Comparison of ENCODE assay signal across 1 cellular context in the genomic region with DNA sequence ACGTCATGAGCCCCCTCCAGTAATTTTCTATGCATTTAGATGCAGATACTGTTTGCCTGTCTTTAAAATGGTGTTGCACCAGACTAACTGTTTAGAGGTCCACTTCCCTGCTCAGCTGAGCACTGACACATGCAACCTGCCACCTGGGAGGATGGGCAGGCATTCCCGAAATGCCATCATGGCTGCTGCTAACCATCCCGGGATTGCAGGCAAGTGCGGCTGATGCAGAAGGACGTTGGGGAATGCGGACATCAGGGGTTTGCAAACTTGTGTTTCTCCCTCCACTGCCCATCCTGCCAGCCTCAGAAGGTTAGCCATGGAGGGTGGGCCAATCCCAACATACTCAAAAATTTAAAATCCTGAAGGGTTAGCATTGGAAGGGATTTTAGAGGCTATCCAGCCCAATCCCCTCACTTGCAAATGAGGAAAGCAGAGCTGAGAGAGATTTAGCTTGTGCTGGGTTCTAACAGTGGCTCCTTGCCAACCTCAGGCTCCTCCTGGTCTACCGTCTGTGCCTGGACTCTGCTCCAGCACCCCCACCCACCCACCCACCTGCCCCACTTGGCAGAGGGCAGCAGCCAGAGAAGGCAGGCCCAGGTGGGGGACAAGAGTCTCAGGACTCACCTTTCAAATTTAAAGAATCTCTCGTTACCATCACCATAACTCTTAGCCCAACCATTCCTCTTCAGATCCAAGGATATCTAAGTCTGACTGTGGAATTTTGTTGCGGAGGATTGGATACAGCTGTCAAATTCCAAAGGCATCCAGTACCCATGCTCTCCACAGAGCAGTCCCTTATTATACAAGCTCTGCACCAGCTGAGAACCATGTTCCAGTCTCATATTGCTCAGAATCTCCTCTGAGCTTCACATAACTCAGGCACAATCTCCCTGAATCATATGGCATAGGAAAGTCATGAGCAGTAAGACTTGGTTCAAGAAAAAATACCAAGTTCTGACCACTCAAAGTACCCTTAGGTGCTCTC.
TF ChIP-seq lines count a peak whose summit lies in the region.

No MANE protein-coding gene starts in this region.

TF ChIP-seq in GM23338, 12 proteins besides CTCF, POLR2A, EP300 and RAD21 (continued from another document):
- TF ChIP-seq, protein P1, sequence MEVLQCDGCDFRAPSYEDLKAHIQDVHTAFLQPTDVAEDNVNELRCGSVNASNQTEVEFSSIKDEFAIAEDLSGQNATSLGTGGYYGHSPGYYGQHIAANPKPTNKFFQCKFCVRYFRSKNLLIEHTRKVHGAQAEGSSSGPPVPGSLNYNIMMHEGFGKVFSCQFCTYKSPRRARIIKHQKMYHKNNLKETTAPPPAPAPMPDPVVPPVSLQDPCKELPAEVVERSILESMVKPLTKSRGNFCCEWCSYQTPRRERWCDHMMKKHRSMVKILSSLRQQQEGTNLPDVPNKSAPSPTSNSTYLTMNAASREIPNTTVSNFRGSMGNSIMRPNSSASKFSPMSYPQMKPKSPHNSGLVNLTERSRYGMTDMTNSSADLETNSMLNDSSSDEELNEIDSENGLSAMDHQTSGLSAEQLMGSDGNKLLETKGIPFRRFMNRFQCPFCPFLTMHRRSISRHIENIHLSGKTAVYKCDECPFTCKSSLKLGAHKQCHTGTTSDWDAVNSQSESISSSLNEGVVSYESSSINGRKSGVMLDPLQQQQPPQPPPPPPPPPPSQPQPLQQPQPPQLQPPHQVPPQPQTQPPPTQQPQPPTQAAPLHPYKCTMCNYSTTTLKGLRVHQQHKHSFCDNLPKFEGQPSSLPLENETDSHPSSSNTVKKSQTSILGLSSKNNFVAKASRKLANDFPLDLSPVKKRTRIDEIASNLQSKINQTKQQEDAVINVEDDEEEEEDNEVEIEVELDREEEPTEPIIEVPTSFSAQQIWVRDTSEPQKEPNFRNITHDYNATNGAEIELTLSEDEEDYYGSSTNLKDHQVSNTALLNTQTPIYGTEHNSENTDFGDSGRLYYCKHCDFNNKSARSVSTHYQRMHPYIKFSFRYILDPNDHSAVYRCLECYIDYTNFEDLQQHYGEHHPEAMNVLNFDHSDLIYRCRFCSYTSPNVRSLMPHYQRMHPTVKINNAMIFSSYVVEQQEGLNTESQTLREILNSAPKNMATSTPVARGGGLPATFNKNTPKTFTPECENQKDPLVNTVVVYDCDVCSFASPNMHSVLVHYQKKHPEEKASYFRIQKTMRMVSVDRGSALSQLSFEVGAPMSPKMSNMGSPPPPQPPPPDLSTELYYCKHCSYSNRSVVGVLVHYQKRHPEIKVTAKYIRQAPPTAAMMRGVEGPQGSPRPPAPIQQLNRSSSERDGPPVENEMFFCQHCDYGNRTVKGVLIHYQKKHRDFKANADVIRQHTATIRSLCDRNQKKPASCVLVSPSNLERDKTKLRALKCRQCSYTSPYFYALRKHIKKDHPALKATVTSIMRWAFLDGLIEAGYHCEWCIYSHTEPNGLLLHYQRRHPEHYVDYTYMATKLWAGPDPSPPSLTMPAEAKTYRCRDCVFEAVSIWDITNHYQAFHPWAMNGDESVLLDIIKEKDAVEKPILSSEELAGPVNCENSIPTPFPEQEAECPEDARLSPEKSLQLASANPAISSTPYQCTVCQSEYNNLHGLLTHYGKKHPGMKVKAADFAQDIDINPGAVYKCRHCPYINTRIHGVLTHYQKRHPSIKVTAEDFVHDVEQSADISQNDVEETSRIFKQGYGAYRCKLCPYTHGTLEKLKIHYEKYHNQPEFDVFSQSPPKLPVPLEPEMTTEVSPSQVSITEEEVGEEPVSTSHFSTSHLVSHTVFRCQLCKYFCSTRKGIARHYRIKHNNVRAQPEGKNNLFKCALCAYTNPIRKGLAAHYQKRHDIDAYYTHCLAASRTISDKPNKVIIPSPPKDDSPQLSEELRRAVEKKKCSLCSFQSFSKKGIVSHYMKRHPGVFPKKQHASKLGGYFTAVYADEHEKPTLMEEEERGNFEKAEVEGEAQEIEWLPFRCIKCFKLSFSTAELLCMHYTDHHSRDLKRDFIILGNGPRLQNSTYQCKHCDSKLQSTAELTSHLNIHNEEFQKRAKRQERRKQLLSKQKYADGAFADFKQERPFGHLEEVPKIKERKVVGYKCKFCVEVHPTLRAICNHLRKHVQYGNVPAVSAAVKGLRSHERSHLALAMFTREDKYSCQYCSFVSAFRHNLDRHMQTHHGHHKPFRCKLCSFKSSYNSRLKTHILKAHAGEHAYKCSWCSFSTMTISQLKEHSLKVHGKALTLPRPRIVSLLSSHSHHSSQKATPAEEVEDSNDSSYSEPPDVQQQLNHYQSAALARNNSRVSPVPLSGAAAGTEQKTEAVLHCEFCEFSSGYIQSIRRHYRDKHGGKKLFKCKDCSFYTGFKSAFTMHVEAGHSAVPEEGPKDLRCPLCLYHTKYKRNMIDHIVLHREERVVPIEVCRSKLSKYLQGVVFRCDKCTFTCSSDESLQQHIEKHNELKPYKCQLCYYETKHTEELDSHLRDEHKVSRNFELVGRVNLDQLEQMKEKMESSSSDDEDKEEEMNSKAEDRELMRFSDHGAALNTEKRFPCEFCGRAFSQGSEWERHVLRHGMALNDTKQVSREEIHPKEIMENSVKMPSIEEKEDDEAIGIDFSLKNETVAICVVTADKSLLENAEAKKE (CRISPR knock-in tag; IDR thresholded peaks at IDR 0.05) = no peak
- TF ChIP-seq NANOG (IDR thresholded peaks at IDR 0.05; ENCODE audit: borderline replicate concordance) (no peak), ZNF331 (CRISPR knock-in tag; IDR thresholded peaks at IDR 0.05; ENCODE audit: low read depth) (no peak), EZH2phosphoT487 (IDR thresholded peaks at IDR 0.05; ENCODE audit: unreplicated experiment) (no peak), JUNB (IDR thresholded peaks at IDR 0.05; ENCODE audit: unreplicated experiment) (no peak)
- TF ChIP-seq, protein P2, sequence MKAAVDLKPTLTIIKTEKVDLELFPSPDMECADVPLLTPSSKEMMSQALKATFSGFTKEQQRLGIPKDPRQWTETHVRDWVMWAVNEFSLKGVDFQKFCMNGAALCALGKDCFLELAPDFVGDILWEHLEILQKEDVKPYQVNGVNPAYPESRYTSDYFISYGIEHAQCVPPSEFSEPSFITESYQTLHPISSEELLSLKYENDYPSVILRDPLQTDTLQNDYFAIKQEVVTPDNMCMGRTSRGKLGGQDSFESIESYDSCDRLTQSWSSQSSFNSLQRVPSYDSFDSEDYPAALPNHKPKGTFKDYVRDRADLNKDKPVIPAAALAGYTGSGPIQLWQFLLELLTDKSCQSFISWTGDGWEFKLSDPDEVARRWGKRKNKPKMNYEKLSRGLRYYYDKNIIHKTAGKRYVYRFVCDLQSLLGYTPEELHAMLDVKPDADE (IDR thresholded peaks at IDR 0.05) = no peak
TF ChIP-seq in GM23338: peak in this region for 0.
